8 cellular contexts compared by ENCODE assay signal in genomic region chr17:21283482-21284318, GRCh38. TPM values are rescaled to one million over a fixed set of nuclear protein-coding genes. Genes with fewer than 3 reads are reported as not detected.
A peak's percentile ranks its signal among the peaks of the same experiment; 100 is the strongest.
DNase-seq lines count a peak whose midpoint lies in the region; ATAC-seq, FAIRE-seq and TF ChIP-seq lines count a peak whose summit lies in the region.

No MANE protein-coding gene starts in this region.

- FAIRE-seq in kidney (lab: Jason Lieb, UNC): no peak

- H3K9me3 ChIP-seq in kidney (ENCODE audit: control insufficient read depth in 1 of 2, low read length in 2 of 2) (no peaks in the 10 kb centered on the region), stomach smooth muscle (ENCODE audit: control insufficient read depth in 2 of 2, low read length in 2 of 2) (no peaks in the 10 kb centered on the region)

- H3K27ac ChIP-seq in kidney (ENCODE audit: low read depth in 2 of 2, low read length in 2 of 2) (no peak overlapping the region), stomach smooth muscle (ENCODE audit: low read length) (peak overlapping the region; percentile 93)

- intact Hi-C loops in kidney (cut with DNase I): no loop called here

- H3K27me3 ChIP-seq in stomach smooth muscle (ENCODE audit: control insufficient read depth in 1 of 2, insufficient read depth in 2 of 2, low read length in 2 of 2): no peaks in the 10 kb centered on the region

- H3K9ac ChIP-seq in kidney (ENCODE audit: low read length in 2 of 2): peak overlapping the region; percentile 2 to 59
- peak overlapping the region; percentile 43 to 60 for H3K9ac ChIP-seq in stomach smooth muscle (ENCODE audit: low read length in 2 of 2)

- peak overlapping the region; percentile 40 to 61 for H3K4me3 ChIP-seq in kidney (ENCODE audit: low read length in 2 of 2)
- peak overlapping the region; percentile 44 to 92 for H3K4me3 ChIP-seq in stomach smooth muscle (ENCODE audit: low read length in 2 of 2)

- peak; percentile 5 for ATAC-seq in GM18909 (IDR thresholded peaks at IDR 0.05; ENCODE audit: poor library complexity, unreplicated experiment)
- peak; percentile 6 for ATAC-seq in HG03565 (IDR thresholded peaks at IDR 0.05; ENCODE audit: unreplicated experiment)
- no peak for ATAC-seq in HG02970 (IDR thresholded peaks at IDR 0.05; ENCODE audit: low FRiP score, unreplicated experiment)

- DNase-seq in AG20443 (ENCODE audit: low spot score) (peak; percentile 22), amniotic epithelial cell (ENCODE audit: low read depth) (peak; percentile 32), kidney (peak; percentile 77), globus pallidus (ENCODE audit: low spot score) (no peak)

- no peak for TF ChIP-seq CTCF in kidney (IDR thresholded peaks at IDR 0.05; ENCODE audit: borderline replicate concordance, extremely low read depth, insufficient read depth)

- H3K36me3 ChIP-seq in kidney (ENCODE audit: control insufficient read depth in 1 of 2, insufficient read depth in 2 of 2, low read length in 2 of 2) (no peaks in the 10 kb centered on the region), stomach smooth muscle (ENCODE audit: control insufficient read depth in 2 of 2, insufficient read depth in 2 of 2, low read length in 2 of 2) (no peaks in the 10 kb centered on the region)

- H3K4me1 ChIP-seq in kidney (ENCODE audit: control insufficient read depth in 1 of 2, insufficient read depth in 1 of 2, low read depth in 1 of 2, low read length in 2 of 2) (peaks cover 19 to 27% of the 10 kb centered on the region in 2 donors), stomach smooth muscle (ENCODE audit: control insufficient read depth, insufficient read depth, low read length) (peaks cover 68% of the 10 kb centered on the region)

RNA-seq across cellular contexts. Expression of gene MAP2K3, which starts 0.8 kb away (rescaled TPM):
- total RNA-seq in kidney: 44.0 TPM
- 40.1 TPM for polyA plus RNA-seq in kidney (ENCODE audit: insufficient read depth, low read depth, low replicate concordance)

RNA-seq across cellular contexts. Expression of gene NATD1, which starts 30.5 kb away (rescaled TPM):
- total RNA-seq in kidney: 14.2 TPM
- polyA plus RNA-seq in kidney (ENCODE audit: insufficient read depth, low read depth, low replicate concordance): 5.0 TPM
